Comparison of ENCODE assay signal across 1 cellular context in genomic region chr5:170248172-170248571, GRCh38.
TF ChIP-seq lines count a peak whose summit lies in the region.

No MANE protein-coding gene starts in this region.

TF ChIP-seq in H1, 55 proteins besides CTCF, POLR2A, EP300 and RAD21:
- TF ChIP-seq MAX (IDR thresholded peaks at IDR 0.05) = no peak
- TF ChIP-seq GTF2F1 (IDR thresholded peaks at IDR 0.05; ENCODE audit: borderline replicate concordance, low read depth, low read length) = no peak
- TF ChIP-seq, protein P1, sequence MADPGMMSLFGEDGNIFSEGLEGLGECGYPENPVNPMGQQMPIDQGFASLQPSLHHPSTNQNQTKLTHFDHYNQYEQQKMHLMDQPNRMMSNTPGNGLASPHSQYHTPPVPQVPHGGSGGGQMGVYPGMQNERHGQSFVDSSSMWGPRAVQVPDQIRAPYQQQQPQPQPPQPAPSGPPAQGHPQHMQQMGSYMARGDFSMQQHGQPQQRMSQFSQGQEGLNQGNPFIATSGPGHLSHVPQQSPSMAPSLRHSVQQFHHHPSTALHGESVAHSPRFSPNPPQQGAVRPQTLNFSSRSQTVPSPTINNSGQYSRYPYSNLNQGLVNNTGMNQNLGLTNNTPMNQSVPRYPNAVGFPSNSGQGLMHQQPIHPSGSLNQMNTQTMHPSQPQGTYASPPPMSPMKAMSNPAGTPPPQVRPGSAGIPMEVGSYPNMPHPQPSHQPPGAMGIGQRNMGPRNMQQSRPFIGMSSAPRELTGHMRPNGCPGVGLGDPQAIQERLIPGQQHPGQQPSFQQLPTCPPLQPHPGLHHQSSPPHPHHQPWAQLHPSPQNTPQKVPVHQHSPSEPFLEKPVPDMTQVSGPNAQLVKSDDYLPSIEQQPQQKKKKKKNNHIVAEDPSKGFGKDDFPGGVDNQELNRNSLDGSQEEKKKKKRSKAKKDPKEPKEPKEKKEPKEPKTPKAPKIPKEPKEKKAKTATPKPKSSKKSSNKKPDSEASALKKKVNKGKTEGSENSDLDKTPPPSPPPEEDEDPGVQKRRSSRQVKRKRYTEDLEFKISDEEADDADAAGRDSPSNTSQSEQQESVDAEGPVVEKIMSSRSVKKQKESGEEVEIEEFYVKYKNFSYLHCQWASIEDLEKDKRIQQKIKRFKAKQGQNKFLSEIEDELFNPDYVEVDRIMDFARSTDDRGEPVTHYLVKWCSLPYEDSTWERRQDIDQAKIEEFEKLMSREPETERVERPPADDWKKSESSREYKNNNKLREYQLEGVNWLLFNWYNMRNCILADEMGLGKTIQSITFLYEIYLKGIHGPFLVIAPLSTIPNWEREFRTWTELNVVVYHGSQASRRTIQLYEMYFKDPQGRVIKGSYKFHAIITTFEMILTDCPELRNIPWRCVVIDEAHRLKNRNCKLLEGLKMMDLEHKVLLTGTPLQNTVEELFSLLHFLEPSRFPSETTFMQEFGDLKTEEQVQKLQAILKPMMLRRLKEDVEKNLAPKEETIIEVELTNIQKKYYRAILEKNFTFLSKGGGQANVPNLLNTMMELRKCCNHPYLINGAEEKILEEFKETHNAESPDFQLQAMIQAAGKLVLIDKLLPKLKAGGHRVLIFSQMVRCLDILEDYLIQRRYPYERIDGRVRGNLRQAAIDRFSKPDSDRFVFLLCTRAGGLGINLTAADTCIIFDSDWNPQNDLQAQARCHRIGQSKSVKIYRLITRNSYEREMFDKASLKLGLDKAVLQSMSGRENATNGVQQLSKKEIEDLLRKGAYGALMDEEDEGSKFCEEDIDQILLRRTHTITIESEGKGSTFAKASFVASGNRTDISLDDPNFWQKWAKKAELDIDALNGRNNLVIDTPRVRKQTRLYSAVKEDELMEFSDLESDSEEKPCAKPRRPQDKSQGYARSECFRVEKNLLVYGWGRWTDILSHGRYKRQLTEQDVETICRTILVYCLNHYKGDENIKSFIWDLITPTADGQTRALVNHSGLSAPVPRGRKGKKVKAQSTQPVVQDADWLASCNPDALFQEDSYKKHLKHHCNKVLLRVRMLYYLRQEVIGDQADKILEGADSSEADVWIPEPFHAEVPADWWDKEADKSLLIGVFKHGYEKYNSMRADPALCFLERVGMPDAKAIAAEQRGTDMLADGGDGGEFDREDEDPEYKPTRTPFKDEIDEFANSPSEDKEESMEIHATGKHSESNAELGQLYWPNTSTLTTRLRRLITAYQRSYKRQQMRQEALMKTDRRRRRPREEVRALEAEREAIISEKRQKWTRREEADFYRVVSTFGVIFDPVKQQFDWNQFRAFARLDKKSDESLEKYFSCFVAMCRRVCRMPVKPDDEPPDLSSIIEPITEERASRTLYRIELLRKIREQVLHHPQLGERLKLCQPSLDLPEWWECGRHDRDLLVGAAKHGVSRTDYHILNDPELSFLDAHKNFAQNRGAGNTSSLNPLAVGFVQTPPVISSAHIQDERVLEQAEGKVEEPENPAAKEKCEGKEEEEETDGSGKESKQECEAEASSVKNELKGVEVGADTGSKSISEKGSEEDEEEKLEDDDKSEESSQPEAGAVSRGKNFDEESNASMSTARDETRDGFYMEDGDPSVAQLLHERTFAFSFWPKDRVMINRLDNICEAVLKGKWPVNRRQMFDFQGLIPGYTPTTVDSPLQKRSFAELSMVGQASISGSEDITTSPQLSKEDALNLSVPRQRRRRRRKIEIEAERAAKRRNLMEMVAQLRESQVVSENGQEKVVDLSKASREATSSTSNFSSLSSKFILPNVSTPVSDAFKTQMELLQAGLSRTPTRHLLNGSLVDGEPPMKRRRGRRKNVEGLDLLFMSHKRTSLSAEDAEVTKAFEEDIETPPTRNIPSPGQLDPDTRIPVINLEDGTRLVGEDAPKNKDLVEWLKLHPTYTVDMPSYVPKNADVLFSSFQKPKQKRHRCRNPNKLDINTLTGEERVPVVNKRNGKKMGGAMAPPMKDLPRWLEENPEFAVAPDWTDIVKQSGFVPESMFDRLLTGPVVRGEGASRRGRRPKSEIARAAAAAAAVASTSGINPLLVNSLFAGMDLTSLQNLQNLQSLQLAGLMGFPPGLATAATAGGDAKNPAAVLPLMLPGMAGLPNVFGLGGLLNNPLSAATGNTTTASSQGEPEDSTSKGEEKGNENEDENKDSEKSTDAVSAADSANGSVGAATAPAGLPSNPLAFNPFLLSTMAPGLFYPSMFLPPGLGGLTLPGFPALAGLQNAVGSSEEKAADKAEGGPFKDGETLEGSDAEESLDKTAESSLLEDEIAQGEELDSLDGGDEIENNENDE (IDR thresholded peaks at IDR 0.05; ENCODE audit: insufficient replicate concordance, low read length) = no peak
- TF ChIP-seq KDM1A (IDR thresholded peaks at IDR 0.05; ENCODE audit: borderline replicate concordance, low read length) = no peak
- TF ChIP-seq TAF7 (optimal IDR thresholded peaks at IDR 0.05; ENCODE audit: borderline replicate concordance, low read depth, low read length) = no peak
- no peak for TF ChIP-seq RNF2 (IDR thresholded peaks at IDR 0.05; ENCODE audit: borderline replicate concordance, low read depth, low read length, missing control alignments, poor library complexity, severe bottlenecking)
- TF ChIP-seq BACH1 (IDR thresholded peaks at IDR 0.05; ENCODE audit: low read length) = no peak
- TF ChIP-seq BCL11A (IDR thresholded peaks at IDR 0.05; ENCODE audit: low read depth in 2 of 2, low read length in 2 of 2) = no peak
- TF ChIP-seq SP4 (IDR thresholded peaks at IDR 0.05; ENCODE audit: low read length) = no peak
- TF ChIP-seq CTBP2 (IDR thresholded peaks at IDR 0.05; ENCODE audit: borderline replicate concordance, insufficient read depth, insufficient read length, low read length) = no peak
- no peak for TF ChIP-seq PHF8 (conservative IDR thresholded peaks at IDR 0.05; ENCODE audit: low read depth, low read length)
- no peak for TF ChIP-seq MAFK (IDR thresholded peaks at IDR 0.05; ENCODE audit: low read depth, low read length)
- TF ChIP-seq SRF (IDR thresholded peaks at IDR 0.05; ENCODE audit: low read depth, low read length) = no peak
- TF ChIP-seq RFX5 (IDR thresholded peaks at IDR 0.05; ENCODE audit: borderline replicate concordance, low read depth, low read length) = no peak
- no peak for TF ChIP-seq SIN3A (conservative IDR thresholded peaks at IDR 0.05 in 1 of 2, IDR thresholded peaks at IDR 0.05 in 1 of 2; ENCODE audit: low read depth in 1 of 2, low read length in 2 of 2)
- no peak for TF ChIP-seq YY1 (IDR thresholded peaks at IDR 0.05; ENCODE audit: low read depth, low read length)
- no peak for TF ChIP-seq SIX5 (IDR thresholded peaks at IDR 0.05; ENCODE audit: low read depth, low read length)
- no peak for TF ChIP-seq ATF2 (IDR thresholded peaks at IDR 0.05; ENCODE audit: low read length)
